In genomic region chr15:77506311-77507150, GRCh38 we compare ENCODE assay signal across 10 cellular contexts.
DNase-seq lines count a peak whose midpoint lies in the region; ATAC-seq and TF ChIP-seq lines count a peak whose summit lies in the region.
"Had no signal": no experiment of that assay in that cellular context is flagged by ENCODE, and none has a peak within 500 bp of the region (broad histone marks: within the 10 kb centered on the region; RNA-seq: fewer than 3 reads in every experiment).

No MANE protein-coding gene starts in this region.

- CTCF ChIA-PET in activated CD4-positive, alpha-beta T cell treated with anti-CD3 and anti-CD28 coated beads for 36 hours (lab: Charles Lee), result no interaction called here

- WGBS in lung, 2 donors, result 42 to 67% methylated on average over 20 of the region's 20 CpGs

- peaks cover under 1% of the 10 kb centered on the region for H3K9me3 Mint-ChIP-seq in type B pancreatic cell
- no peaks in the 10 kb centered on the region for H3K9me3 Mint-ChIP-seq in activated CD4-positive, alpha-beta T cell treated with anti-CD3 and anti-CD28 coated beads for 36 hours (ENCODE audit: low read depth)

- ATAC-seq in lung (ENCODE audit: insufficient read depth, low FRiP score) (peak; percentile 27), GM18868 (IDR thresholded peaks at IDR 0.05; ENCODE audit: unreplicated experiment) (no peak)
- ATAC-seq in activated CD4-positive, alpha-beta T cell treated with anti-CD3 and anti-CD28 coated beads for 36 hours, result no peak
- ATAC-seq: activated CD8-positive, alpha-beta memory T cell treated with anti-CD3 and anti-CD28 coated beads, Interleukin-2, amount 10 ng/mL, durations not matched to agents 7 days and 5 days had no signal

- DNase-seq in NCI-H1417 (lab: John Stamatoyannopoulos, UW) (peak in 2 of 3 experiments; percentile 24 to 25), NCI-H1417 treated with DMSO at 0.1 percent for 48 hours (lab: John Stamatoyannopoulos, UW) (no peak), coronary artery (ENCODE audit: low spot score) (no peak), lung (ENCODE audit: low spot score) (peak; percentile 79), type B pancreatic cell (ENCODE audit: extremely low spot score, unreplicated experiment) (no peak), A172 (ENCODE audit: low spot score) (no peak)
- DNase-seq in activated CD4-positive, alpha-beta T cell treated with anti-CD3 and anti-CD28 coated beads for 36 hours, result no peak
- DNase-seq: activated CD8-positive, alpha-beta memory T cell treated with anti-CD3 and anti-CD28 coated beads, Interleukin-2, amount 10 ng/mL, durations not matched to agents 7 days and 5 days; stimulated activated CD4-positive, alpha-beta T cell treated with anti-CD3 and anti-CD28 coated beads, Interleukin-1b, Interleukin-23, amount 100 ng/mL, for 48 hours had no signal

- TF ChIP-seq CTCF in coronary artery (IDR thresholded peaks at IDR 0.05) (no peak), lung (IDR thresholded peaks at IDR 0.05; ENCODE audit: control extremely low read depth, extremely low read depth) (no peak), type B pancreatic cell (conservative IDR thresholded peaks at IDR 0.05) (no peak)

- no peaks in the 10 kb centered on the region for H3K9me3 ChIP-seq in lung (ENCODE audit: control insufficient read depth in 2 of 2, insufficient read depth in 1 of 2, low read length in 1 of 2)

- H3K4me1 Mint-ChIP-seq in type B pancreatic cell (ENCODE audit: unreplicated experiment), result peaks cover 57% of the 10 kb centered on the region
- peaks cover 4% of the 10 kb centered on the region for H3K4me1 Mint-ChIP-seq in activated CD4-positive, alpha-beta T cell treated with anti-CD3 and anti-CD28 coated beads for 36 hours

- intact Hi-C loops in activated CD4-positive, alpha-beta T cell treated with anti-CD3 and anti-CD28 coated beads for 36 hours (cut with DNase I, micrococcal nuclease), result no loop called here

- POLR2A ChIA-PET in activated CD4-positive, alpha-beta T cell treated with anti-CD3 and anti-CD28 coated beads for 36 hours (lab: Charles Lee), result no interaction called here

- H3K27ac ChIP-seq in coronary artery (peak overlapping the region; percentile 40 to 81), lung (ENCODE audit: low read depth in 1 of 2, low read length in 1 of 2) (peak overlapping the region; percentile 89 to 95)

- H3K36me3 ChIP-seq in lung (ENCODE audit: control insufficient read depth in 2 of 2, insufficient read depth in 2 of 2, low read length in 2 of 2), result no peaks in the 10 kb centered on the region

- H3K27me3 Mint-ChIP-seq in type B pancreatic cell, result no peaks in the 10 kb centered on the region
- no peaks in the 10 kb centered on the region for H3K27me3 Mint-ChIP-seq in activated CD4-positive, alpha-beta T cell treated with anti-CD3 and anti-CD28 coated beads for 36 hours
- H3K27me3 Mint-ChIP-seq: activated CD8-positive, alpha-beta memory T cell treated with anti-CD3 and anti-CD28 coated beads, Interleukin-2, amount 10 ng/mL, durations not matched to agents 7 days and 5 days had no signal

- H3K4me3 ChIP-seq in coronary artery, result peak overlapping the region; percentile 15
- H3K4me3 ChIP-seq in lung, result no peak overlapping the region

- peaks cover 22 to 46% of the 10 kb centered on the region in 2 donors for H3K4me1 ChIP-seq in lung (ENCODE audit: control insufficient read depth in 2 of 2, insufficient read depth in 2 of 2, low read length in 2 of 2)

- no peak overlapping the region for H3K4me3 Mint-ChIP-seq in type B pancreatic cell
- H3K4me3 Mint-ChIP-seq in activated CD4-positive, alpha-beta T cell treated with anti-CD3 and anti-CD28 coated beads for 36 hours, result no peak overlapping the region
- H3K4me3 Mint-ChIP-seq: activated CD8-positive, alpha-beta memory T cell treated with anti-CD3 and anti-CD28 coated beads, Interleukin-2, amount 10 ng/mL, durations not matched to agents 7 days and 5 days had no signal

- H3K27ac Mint-ChIP-seq in type B pancreatic cell, result peak overlapping the region; percentile 61
- H3K27ac Mint-ChIP-seq in activated CD4-positive, alpha-beta T cell treated with anti-CD3 and anti-CD28 coated beads for 36 hours, result no peak overlapping the region
- H3K27ac Mint-ChIP-seq: activated CD8-positive, alpha-beta memory T cell treated with anti-CD3 and anti-CD28 coated beads, Interleukin-2, amount 10 ng/mL, durations not matched to agents 7 days and 5 days had no signal

- peaks cover 4% of the 10 kb centered on the region for H3K36me3 Mint-ChIP-seq in type B pancreatic cell
- no peaks in the 10 kb centered on the region for H3K36me3 Mint-ChIP-seq in activated CD4-positive, alpha-beta T cell treated with anti-CD3 and anti-CD28 coated beads for 36 hours (ENCODE audit: low read depth)
- H3K36me3 Mint-ChIP-seq: activated CD8-positive, alpha-beta memory T cell treated with anti-CD3 and anti-CD28 coated beads, Interleukin-2, amount 10 ng/mL, durations not matched to agents 7 days and 5 days had no signal

- no peaks in the 10 kb centered on the region for H3K27me3 ChIP-seq in lung (ENCODE audit: control insufficient read depth, insufficient read depth)

Comparison
In these comparisons a context has a peak if more than half of its experiments do, and no peak if none do; other contexts are left out.
1. DNase-seq: peak in NCI-H1417 (2 of 3) and lung (single experiment); none in NCI-H1417 treated with DMSO at 0.1 percent for 48 hours (single experiment), coronary artery (single experiment), type B pancreatic cell (single experiment), A172 (single experiment) and activated CD4-positive, alpha-beta T cell treated with anti-CD3 and anti-CD28 coated beads for 36 hours (single experiment).